Comparison of ENCODE assay signal across 33 cellular contexts in the genomic region with DNA sequence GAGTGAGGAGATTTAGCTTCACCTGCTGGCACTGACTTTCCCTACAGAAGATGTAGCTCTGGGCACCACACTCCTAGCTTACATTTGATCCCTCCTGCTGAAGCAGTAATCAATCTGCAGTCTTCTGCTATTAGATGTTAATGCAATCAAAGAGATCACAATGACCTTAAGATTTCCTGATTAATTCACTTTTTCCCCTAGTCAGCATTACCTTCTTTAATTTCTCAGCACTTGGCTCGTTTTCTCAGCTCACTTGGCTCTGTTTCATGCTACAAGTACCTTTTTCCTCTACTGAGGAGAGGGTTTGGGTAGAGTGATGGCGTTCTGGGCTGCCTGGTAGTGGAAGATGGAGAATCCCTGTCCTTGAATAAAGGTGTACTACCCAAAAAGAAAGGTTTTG.
"Had no signal": no experiment of that assay in that cellular context is flagged by ENCODE, and none has a peak within 500 bp of the region (broad histone marks: within the 10 kb centered on the region; RNA-seq: fewer than 3 reads in every experiment).

No MANE protein-coding gene starts in this region.

- H3K4me3 ChIP-seq: adrenal gland, body of pancreas, breast epithelium had no signal

- H3K9me3 ChIP-seq: adrenal gland, body of pancreas, breast epithelium had no signal

- H3K4me1 ChIP-seq: adrenal gland, breast epithelium had no signal

- H3K36me3 ChIP-seq: adrenal gland, brain microvascular endothelial cell, breast epithelium had no signal

- DNase-seq: activated B cell treated with CpG ODN at 0.5 μM for 24 hours; activated CD4-positive, alpha-beta memory T cell treated with anti-CD3 and anti-CD28 coated beads for 36 hours; activated CD4-positive, alpha-beta T cell treated with anti-CD3 and anti-CD28 coated beads for 4 hours; activated CD4-positive, alpha-beta T cell treated with anti-CD3 and anti-CD28 coated beads, Interleukin-2, amount 10 ng/mL, durations not matched to agents 24 days and 14 days; activated CD4-positive, alpha-beta T cell treated with anti-CD3 and anti-CD28 coated beads, Interleukin-2, amount 50 U/mL, for 1 hour; activated CD4-positive, alpha-beta T cell treated with anti-CD3 and anti-CD28 coated beads, Interleukin-2, amount 50 U/mL, for 4 hours; activated CD4-positive, CD25-positive, alpha-beta regulatory T cell treated with anti-CD3 and anti-CD28 coated beads, Interleukin-2, amount 50 U/mL, for 72 hours; activated CD8-positive, alpha-beta memory T cell treated with anti-CD3 and anti-CD28 coated beads, Interleukin-2, amount 50 U/mL, for 4 hours; activated CD8-positive, alpha-beta T cell treated with anti-CD3 and anti-CD28 coated beads for 36 hours; activated effector memory CD4-positive, alpha-beta T cell treated with anti-CD3 and anti-CD28 coated beads, Interleukin-2, amount 50 U/mL, for 16 hours; activated gamma-delta T cell treated with Interleukin-2 at 50 U/mL for 16 hours; activated naive CD4-positive, alpha-beta T cell; activated naive CD4-positive, alpha-beta T cell treated with anti-CD3 and anti-CD28 coated beads for 36 hours; activated naive CD4-positive, alpha-beta T cell treated with anti-CD3 and anti-CD28 coated beads, Interleukin-2, amount 50 U/mL, for 16 hours; activated naive CD8-positive, alpha-beta T cell treated with anti-CD3 and anti-CD28 coated beads for 36 hours; activated T-cell treated with anti-CD3 and anti-CD28 coated beads for 4 hours; activated T-cell treated with anti-CD3 and anti-CD28 coated beads, Interleukin-2, amount 50 U/mL, for 1 hour; activated T-cell treated with anti-CD3 and anti-CD28 coated beads, Interleukin-2, amount 50 U/mL, for 4 hours; activated T-cell treated with anti-CD3 and anti-CD28 coated beads, Interleukin-2, amount 50 U/mL, for 72 hours; adrenal gland; amniotic stem cell; aorta; body of pancreas; brain microvascular endothelial cell; central memory CD4-positive, alpha-beta T cell; T-helper 2 cell; T-helper 9 cell had no signal

- H3K27me3 ChIP-seq: body of pancreas, brain microvascular endothelial cell had no signal

- H3K27ac ChIP-seq: adrenal gland, body of pancreas, brain microvascular endothelial cell, breast epithelium, VCaP had no signal

- FAIRE-seq: colon, TTC549 had no signal

- ATAC-seq: activated CD8-positive, alpha-beta T cell treated with anti-CD3 and anti-CD28 coated beads for 36 hours; activated naive CD4-positive, alpha-beta T cell treated with anti-CD3 and anti-CD28 coated beads, Interleukin-2, amount 50 U/mL, for 72 hours; activated T-cell treated with anti-CD3 and anti-CD28 coated beads, Interleukin-2, amount 50 U/mL, for 4 hours; activated T-cell treated with anti-CD3 and anti-CD28 coated beads, Interleukin-2, amount 50 U/mL, for 72 hours; activated T-helper 17 cell treated with anti-CD3 and anti-CD28 coated beads, Interleukin-2, amount 50 U/mL, for 72 hours; body of pancreas had no signal
